Comparison of ENCODE assay signal across 2 cellular contexts in the genomic region with DNA sequence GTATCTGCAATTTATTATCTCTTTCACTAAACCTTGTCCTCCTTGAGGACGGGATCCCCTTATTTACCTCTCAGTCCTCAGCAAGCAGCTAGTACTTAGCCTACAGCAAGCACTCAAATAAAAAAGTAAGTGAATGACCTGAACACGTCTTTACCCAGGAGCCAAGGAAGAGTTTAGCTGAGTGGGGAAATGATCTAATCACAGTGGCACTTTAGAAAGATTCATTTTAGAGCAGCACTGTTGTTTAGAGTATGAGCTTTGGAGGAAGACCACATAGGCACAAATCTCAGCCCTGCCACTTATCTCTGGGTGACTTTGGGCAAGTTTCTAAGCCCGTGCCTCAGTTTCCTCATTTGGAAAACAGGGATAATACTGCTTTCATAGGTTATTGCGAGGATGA.
A peak's percentile ranks its signal among the peaks of the same experiment; 100 is the strongest.
TF ChIP-seq lines count a peak whose summit lies in the region.

No MANE protein-coding gene starts in this region.

TF ChIP-seq in IMR-90, 13 proteins besides CTCF, POLR2A, EP300 and RAD21:
- TF ChIP-seq MAFK (IDR thresholded peaks at IDR 0.05; ENCODE audit: low read depth, low read length) (0 out of 2 replicates have a peak, but pooled peaks have one; percentile 8), MXI1 (IDR thresholded peaks at IDR 0.05; ENCODE audit: borderline replicate concordance, low read depth, low read length) (no peak)
- TF ChIP-seq, protein P1, sequence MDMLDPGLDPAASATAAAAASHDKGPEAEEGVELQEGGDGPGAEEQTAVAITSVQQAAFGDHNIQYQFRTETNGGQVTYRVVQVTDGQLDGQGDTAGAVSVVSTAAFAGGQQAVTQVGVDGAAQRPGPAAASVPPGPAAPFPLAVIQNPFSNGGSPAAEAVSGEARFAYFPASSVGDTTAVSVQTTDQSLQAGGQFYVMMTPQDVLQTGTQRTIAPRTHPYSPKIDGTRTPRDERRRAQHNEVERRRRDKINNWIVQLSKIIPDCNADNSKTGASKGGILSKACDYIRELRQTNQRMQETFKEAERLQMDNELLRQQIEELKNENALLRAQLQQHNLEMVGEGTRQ (IDR thresholded peaks at IDR 0.05; ENCODE audit: low read depth, low read length): no peak

TF ChIP-seq in GM12878, 131 proteins besides CTCF, POLR2A, EP300 and RAD21:
- TF ChIP-seq CHD2 (IDR thresholded peaks at IDR 0.05; ENCODE audit: borderline replicate concordance, low read depth, low read length) (no peak), ESRRA (IDR thresholded peaks at IDR 0.05; ENCODE audit: low read length) (no peak), POLR2AphosphoS5 (IDR thresholded peaks at IDR 0.05; ENCODE audit: low read length) (no peak), PAX5 (IDR thresholded peaks at IDR 0.05; ENCODE audit: borderline replicate concordance, low read depth, low read length) (no peak), HDAC6 (IDR thresholded peaks at IDR 0.05; ENCODE audit: unreplicated experiment) (no peak), TARDBP (IDR thresholded peaks at IDR 0.05; ENCODE audit: borderline replicate concordance) (no peak), ZNF622 (IDR thresholded peaks at IDR 0.05) (no peak), SREBF2 (IDR thresholded peaks at IDR 0.05; ENCODE audit: low read length) (no peak), ZNF207 (IDR thresholded peaks at IDR 0.05; ENCODE audit: borderline replicate concordance) (no peak), JUND (IDR thresholded peaks at IDR 0.05; ENCODE audit: low read depth, low read length) (no peak), STAT3 (IDR thresholded peaks at IDR 0.05; ENCODE audit: low read depth, low read length) (no peak)
- TF ChIP-seq, protein P2, sequence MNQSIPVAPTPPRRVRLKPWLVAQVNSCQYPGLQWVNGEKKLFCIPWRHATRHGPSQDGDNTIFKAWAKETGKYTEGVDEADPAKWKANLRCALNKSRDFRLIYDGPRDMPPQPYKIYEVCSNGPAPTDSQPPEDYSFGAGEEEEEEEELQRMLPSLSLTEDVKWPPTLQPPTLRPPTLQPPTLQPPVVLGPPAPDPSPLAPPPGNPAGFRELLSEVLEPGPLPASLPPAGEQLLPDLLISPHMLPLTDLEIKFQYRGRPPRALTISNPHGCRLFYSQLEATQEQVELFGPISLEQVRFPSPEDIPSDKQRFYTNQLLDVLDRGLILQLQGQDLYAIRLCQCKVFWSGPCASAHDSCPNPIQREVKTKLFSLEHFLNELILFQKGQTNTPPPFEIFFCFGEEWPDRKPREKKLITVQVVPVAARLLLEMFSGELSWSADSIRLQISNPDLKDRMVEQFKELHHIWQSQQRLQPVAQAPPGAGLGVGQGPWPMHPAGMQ (IDR thresholded peaks at IDR 0.05; ENCODE audit: borderline replicate concordance): no peak
- TF ChIP-seq, protein P3, sequence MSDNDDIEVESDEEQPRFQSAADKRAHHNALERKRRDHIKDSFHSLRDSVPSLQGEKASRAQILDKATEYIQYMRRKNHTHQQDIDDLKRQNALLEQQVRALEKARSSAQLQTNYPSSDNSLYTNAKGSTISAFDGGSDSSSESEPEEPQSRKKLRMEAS (IDR thresholded peaks at IDR 0.05; ENCODE audit: low read depth, low read length): no peak
- TF ChIP-seq, protein P1 (IDR thresholded peaks at IDR 0.05; ENCODE audit: borderline replicate concordance, low read depth, low read length): no peak
- TF ChIP-seq, protein P4, sequence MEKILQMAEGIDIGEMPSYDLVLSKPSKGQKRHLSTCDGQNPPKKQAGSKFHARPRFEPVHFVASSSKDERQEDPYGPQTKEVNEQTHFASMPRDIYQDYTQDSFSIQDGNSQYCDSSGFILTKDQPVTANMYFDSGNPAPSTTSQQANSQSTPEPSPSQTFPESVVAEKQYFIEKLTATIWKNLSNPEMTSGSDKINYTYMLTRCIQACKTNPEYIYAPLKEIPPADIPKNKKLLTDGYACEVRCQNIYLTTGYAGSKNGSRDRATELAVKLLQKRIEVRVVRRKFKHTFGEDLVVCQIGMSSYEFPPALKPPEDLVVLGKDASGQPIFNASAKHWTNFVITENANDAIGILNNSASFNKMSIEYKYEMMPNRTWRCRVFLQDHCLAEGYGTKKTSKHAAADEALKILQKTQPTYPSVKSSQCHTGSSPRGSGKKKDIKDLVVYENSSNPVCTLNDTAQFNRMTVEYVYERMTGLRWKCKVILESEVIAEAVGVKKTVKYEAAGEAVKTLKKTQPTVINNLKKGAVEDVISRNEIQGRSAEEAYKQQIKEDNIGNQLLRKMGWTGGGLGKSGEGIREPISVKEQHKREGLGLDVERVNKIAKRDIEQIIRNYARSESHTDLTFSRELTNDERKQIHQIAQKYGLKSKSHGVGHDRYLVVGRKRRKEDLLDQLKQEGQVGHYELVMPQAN (conservative IDR thresholded peaks at IDR 0.05): no peak
- TF ChIP-seq, protein P5, sequence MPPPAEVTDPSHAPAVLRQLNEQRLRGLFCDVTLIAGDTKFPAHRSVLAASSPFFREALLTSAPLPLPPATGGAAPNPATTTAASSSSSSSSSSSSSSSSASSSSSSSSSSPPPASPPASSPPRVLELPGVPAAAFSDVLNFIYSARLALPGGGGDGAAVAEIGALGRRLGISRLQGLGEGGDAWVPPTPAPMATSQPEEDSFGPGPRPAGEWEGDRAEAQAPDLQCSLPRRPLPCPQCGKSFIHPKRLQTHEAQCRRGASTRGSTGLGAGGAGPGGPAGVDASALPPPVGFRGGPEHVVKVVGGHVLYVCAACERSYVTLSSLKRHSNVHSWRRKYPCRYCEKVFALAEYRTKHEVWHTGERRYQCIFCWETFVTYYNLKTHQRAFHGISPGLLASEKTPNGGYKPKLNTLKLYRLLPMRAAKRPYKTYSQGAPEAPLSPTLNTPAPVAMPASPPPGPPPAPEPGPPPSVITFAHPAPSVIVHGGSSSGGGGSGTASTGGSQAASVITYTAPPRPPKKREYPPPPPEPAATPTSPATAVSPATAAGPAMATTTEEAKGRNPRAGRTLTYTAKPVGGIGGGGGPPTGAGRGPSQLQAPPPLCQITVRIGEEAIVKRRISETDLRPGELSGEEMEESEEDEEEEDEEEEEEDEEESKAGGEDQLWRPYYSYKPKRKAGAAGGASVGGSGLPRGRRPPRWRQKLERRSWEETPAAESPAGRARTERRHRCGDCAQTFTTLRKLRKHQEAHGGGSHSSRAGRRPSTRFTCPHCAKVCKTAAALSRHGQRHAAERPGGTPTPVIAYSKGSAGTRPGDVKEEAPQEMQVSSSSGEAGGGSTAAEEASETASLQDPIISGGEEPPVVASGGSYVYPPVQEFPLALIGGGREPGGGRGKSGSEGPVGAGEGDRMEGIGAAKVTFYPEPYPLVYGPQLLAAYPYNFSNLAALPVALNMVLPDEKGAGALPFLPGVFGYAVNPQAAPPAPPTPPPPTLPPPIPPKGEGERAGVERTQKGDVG (CRISPR knock-in tag; IDR thresholded peaks at IDR 0.05): no peak
- TF ChIP-seq, protein P6, sequence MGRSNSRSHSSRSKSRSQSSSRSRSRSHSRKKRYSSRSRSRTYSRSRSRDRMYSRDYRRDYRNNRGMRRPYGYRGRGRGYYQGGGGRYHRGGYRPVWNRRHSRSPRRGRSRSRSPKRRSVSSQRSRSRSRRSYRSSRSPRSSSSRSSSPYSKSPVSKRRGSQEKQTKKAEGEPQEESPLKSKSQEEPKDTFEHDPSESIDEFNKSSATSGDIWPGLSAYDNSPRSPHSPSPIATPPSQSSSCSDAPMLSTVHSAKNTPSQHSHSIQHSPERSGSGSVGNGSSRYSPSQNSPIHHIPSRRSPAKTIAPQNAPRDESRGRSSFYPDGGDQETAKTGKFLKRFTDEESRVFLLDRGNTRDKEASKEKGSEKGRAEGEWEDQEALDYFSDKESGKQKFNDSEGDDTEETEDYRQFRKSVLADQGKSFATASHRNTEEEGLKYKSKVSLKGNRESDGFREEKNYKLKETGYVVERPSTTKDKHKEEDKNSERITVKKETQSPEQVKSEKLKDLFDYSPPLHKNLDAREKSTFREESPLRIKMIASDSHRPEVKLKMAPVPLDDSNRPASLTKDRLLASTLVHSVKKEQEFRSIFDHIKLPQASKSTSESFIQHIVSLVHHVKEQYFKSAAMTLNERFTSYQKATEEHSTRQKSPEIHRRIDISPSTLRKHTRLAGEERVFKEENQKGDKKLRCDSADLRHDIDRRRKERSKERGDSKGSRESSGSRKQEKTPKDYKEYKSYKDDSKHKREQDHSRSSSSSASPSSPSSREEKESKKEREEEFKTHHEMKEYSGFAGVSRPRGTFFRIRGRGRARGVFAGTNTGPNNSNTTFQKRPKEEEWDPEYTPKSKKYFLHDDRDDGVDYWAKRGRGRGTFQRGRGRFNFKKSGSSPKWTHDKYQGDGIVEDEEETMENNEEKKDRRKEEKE (IDR thresholded peaks at IDR 0.05): no peak
